ENCODE assay signal across 20 cellular contexts in the genomic region with DNA sequence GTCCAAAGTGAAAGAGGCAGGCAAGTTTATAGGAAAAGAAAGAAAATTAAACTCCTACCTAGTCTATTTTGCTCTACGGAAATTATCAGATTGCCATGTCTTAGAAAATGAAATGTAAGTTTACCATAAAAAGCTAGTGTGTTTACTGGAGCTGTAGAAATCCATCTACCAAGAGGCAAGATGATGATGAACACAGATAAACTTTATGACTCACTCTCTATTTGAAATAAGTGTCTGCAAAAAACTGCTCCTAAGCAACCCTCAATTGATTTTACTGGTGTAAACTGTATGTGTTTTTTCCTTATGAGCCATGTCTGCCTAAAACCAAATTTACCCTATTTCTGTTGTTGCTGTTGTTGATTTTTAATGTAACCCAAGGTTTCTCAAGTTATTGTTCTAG.
DNase-seq lines count a peak whose midpoint lies in the region; ATAC-seq, FAIRE-seq and TF ChIP-seq lines count a peak whose summit lies in the region.
"Had no signal": no experiment of that assay in that cellular context is flagged by ENCODE, and none has a peak within 500 bp of the region (broad histone marks: within the 10 kb centered on the region; RNA-seq: fewer than 3 reads in every experiment).

No MANE protein-coding gene starts in this region.

- no peak overlapping the region for H3K4me3 ChIP-seq in A549
- H3K4me3 ChIP-seq: BLaER1 treated with 17β-estradiol and CSF1 and Interleukin-3, amounts not matched to agents 10 nM and 100 nM; HAP-1 had no signal

- TF ChIP-seq EP300 in A549 (IDR thresholded peaks at IDR 0.05), result no peak

- DNase-seq in A549 (ENCODE audit: low read depth in 1 of 2, low spot score in 1 of 2), result peak in 1 of 2 experiments; percentile 14
- peak; percentile 49 for DNase-seq in H4 (ENCODE audit: low spot score)
- peak; percentile 13 for DNase-seq in SW480 (ENCODE audit: low spot score)
- DNase-seq in kidney tubule cell (ENCODE audit: low spot score), result peak; percentile 13
- no peak for DNase-seq in NOMO-1 treated with DMSO at 0.1 percent for 48 hours (lab: John Stamatoyannopoulos, UW; ENCODE audit: unreplicated experiment)
- DNase-seq in MCF 10A (ENCODE audit: unreplicated experiment), result no peak
- DNase-seq: CD8-positive, alpha-beta memory T cell; DND-41; KBM-7; NCI-H1092 treated with DMSO at 0.1 percent for 48 hours; NCI-H2081 treated with DMSO at 0.1 percent for 48 hours; NCI-H510A; NCI-H774 had no signal

- TF ChIP-seq RAD21 in A549 (conservative IDR thresholded peaks at IDR 0.05 in 1 of 2, IDR thresholded peaks at IDR 0.05 in 1 of 2), result no peak

- peaks cover 29% of the 10 kb centered on the region for H3K27me3 Mint-ChIP-seq in MCF 10A (ENCODE audit: insufficient read depth, unreplicated experiment)

- 0 out of 3 replicates have a peak, but pooled peaks cover 3% of the 10 kb centered on the region for H3K9me3 ChIP-seq in A549
- H3K9me3 ChIP-seq: HAP-1 had no signal

- WGBS in A549 (ENCODE audit: missing lambda C conversion rate), result 21% methylated on average over 1 of the region's 1 CpG

- intact Hi-C loops in MCF 10A (cut with micrococcal nuclease), result no loop called here

- no peaks in the 10 kb centered on the region for H3K36me3 Mint-ChIP-seq in MCF 10A (ENCODE audit: insufficient read depth, unreplicated experiment)

- no peak for TF ChIP-seq CTCF in A549 (IDR thresholded peaks at IDR 0.05)
- no peak for TF ChIP-seq CTCF in MCF 10A (IDR thresholded peaks at IDR 0.05; ENCODE audit: unreplicated experiment)

- peak; percentile 34 to 50; a peak in 2 of 6 replicates for ATAC-seq in A549
- ATAC-seq in HG03097 (IDR thresholded peaks at IDR 0.05; ENCODE audit: low FRiP score, unreplicated experiment), result no peak
- ATAC-seq in GM18517 (IDR thresholded peaks at IDR 0.05; ENCODE audit: unreplicated experiment), result no peak

- FAIRE-seq in A549 (lab: Jason Lieb, UNC), result peak; percentile 85
- FAIRE-seq: A204.1, D721Med, GM12892 had no signal

- POLR2A ChIA-PET in A549 (lab: Yijun Ruan, JAX) (interaction anchor here (2.1 kb wide), 1 partner anchor 74 kb away, joined by 6 read pairs; the partner anchor contains the start of gene TMEM106B), MCF 10A (lab: Yijun Ruan, JAX) (interaction anchor here (0.6 kb wide), 1 partner anchor 84 kb away, joined by 3 read pairs; no protein-coding TSS in a partner anchor)

- no peak for TF ChIP-seq POLR2A in A549 (IDR thresholded peaks at IDR 0.05; ENCODE audit: low read length)

- peaks cover 5% of the 10 kb centered on the region for H3K4me1 Mint-ChIP-seq in MCF 10A (ENCODE audit: insufficient read depth, unreplicated experiment)

- no peak overlapping the region for H3K4me3 Mint-ChIP-seq in MCF 10A (ENCODE audit: unreplicated experiment)
- H3K4me3 Mint-ChIP-seq: CD8-positive, alpha-beta memory T cell had no signal

- BruUV-seq in MCF 10A (replicated peaks; lab: Mats Ljungman, UMichigan), result no TSS peak

- CTCF ChIA-PET in A549 (lab: Yijun Ruan, JAX), result no interaction called here
- CTCF ChIA-PET in MCF 10A (lab: Yijun Ruan, JAX), result interaction anchor here (0.7 kb wide), 1 partner anchor 252 kb away, joined by 4 read pairs; no protein-coding TSS in a partner anchor

- no peaks in the 10 kb centered on the region for H3K9me3 Mint-ChIP-seq in MCF 10A (ENCODE audit: unreplicated experiment)

- H3K4me1 ChIP-seq in A549, result peaks cover 38% of the 10 kb centered on the region
- H3K4me1 ChIP-seq: BLaER1 treated with 17β-estradiol and CSF1 and Interleukin-3, amounts not matched to agents 10 nM and 100 nM; HAP-1 had no signal

- peak overlapping the region; percentile 29 to 42; a peak in 5 of 6 replicates for H3K27ac ChIP-seq in A549
- H3K27ac ChIP-seq: BLaER1 treated with 17β-estradiol and CSF1 and Interleukin-3, amounts not matched to agents 10 nM and 100 nM had no signal

- H3K27ac Mint-ChIP-seq in MCF 10A (ENCODE audit: low read depth, unreplicated experiment), result no peak overlapping the region
- H3K27ac Mint-ChIP-seq: CD8-positive, alpha-beta memory T cell had no signal

- H3K4me2 ChIP-seq in A549, result peak overlapping the region; percentile 48
- H3K4me2 ChIP-seq: BLaER1 treated with 17β-estradiol and CSF1 and Interleukin-3, amounts not matched to agents 10 nM and 100 nM had no signal

TF ChIP-seq in A549, 52 proteins besides CTCF, POLR2A, EP300 and RAD21:
- TF ChIP-seq JUNB (IDR thresholded peaks at IDR 0.05), result peak; percentile 16; the same call in 1 of the 2 replicates
- TF ChIP-seq FOSL2 (IDR thresholded peaks at IDR 0.05), result no peak
- peak; percentile 65 for TF ChIP-seq FOSL2 (CRISPR knock-in tag; IDR thresholded peaks at IDR 0.05)
- TF ChIP-seq, protein P1, sequence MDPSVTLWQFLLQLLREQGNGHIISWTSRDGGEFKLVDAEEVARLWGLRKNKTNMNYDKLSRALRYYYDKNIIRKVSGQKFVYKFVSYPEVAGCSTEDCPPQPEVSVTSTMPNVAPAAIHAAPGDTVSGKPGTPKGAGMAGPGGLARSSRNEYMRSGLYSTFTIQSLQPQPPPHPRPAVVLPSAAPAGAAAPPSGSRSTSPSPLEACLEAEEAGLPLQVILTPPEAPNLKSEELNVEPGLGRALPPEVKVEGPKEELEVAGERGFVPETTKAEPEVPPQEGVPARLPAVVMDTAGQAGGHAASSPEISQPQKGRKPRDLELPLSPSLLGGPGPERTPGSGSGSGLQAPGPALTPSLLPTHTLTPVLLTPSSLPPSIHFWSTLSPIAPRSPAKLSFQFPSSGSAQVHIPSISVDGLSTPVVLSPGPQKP (IDR thresholded peaks at IDR 0.05; ENCODE audit: low read depth, low read length), result no peak
- TF ChIP-seq GATA3 (IDR thresholded peaks at IDR 0.05; ENCODE audit: borderline replicate concordance), result peak; percentile 74

Comparison
In these comparisons a context has a peak if more than half of its experiments do, and no peak if none do; other contexts are left out.
1. ATAC-seq: peak in A549 (2 of 2); none in HG03097 (single experiment) and GM18517 (single experiment).
2. DNase-seq: peak in H4 (single experiment), SW480 (single experiment) and kidney tubule cell (single experiment); none in NOMO-1 treated with DMSO at 0.1 percent for 48 hours (single experiment) and MCF 10A (single experiment).